Comparison of ENCODE assay signal across 8 cellular contexts in genomic region chr12:77324763-77325468, GRCh38.
A peak's percentile ranks its signal among the peaks of the same experiment; 100 is the strongest.
DNase-seq lines count a peak whose midpoint lies in the region; ATAC-seq and TF ChIP-seq lines count a peak whose summit lies in the region.

No MANE protein-coding gene starts in this region.

- H3K9me3 ChIP-seq in gastrocnemius medialis: no peaks in the 10 kb centered on the region

- H3K9me3 Mint-ChIP-seq in effector memory CD8-positive, alpha-beta T cell: peaks cover 0 to 7% of the 10 kb centered on the region in 2 donors

- intact Hi-C loops in gastrocnemius medialis (cut with DNase I; ENCODE audit: low total_unique reads): no loop called here

- no peak overlapping the region for H3K27ac Mint-ChIP-seq in effector memory CD8-positive, alpha-beta T cell

- peak overlapping the region in 1 of 2 donors; percentile 49 for H3K4me3 Mint-ChIP-seq in effector memory CD8-positive, alpha-beta T cell

- peak; percentile 96 for ATAC-seq in GM21526 (IDR thresholded peaks at IDR 0.05; ENCODE audit: low FRiP score, unreplicated experiment)
- peak; percentile 60 to 66 for ATAC-seq in gastrocnemius medialis
- ATAC-seq in effector memory CD8-positive, alpha-beta T cell (replicated peaks): no peak

- no peak for TF ChIP-seq POLR2A in gastrocnemius medialis (IDR thresholded peaks at IDR 0.05)

- peaks cover 0 to 6% of the 10 kb centered on the region in 2 donors for H3K4me1 ChIP-seq in gastrocnemius medialis

- H3K27me3 Mint-ChIP-seq in effector memory CD8-positive, alpha-beta T cell: peaks cover 45 to 53% of the 10 kb centered on the region in 2 donors

- DNase-seq in GM04504 (ENCODE audit: low read depth) (peak; percentile 35), HT-29 (ENCODE audit: low spot score) (peak; percentile 53), OCI-M1 (lab: John Stamatoyannopoulos, UW) (peak; percentile 48), T47D (ENCODE audit: low read depth in 1 of 2, low spot score in 1 of 2) (peak; percentile 84 to 85), iPS-NIHi11 (ENCODE audit: low spot score) (peak; percentile 92), gastrocnemius medialis (no peak)
- no peak for DNase-seq in effector memory CD8-positive, alpha-beta T cell

- H3K27ac ChIP-seq in gastrocnemius medialis: no peak overlapping the region

- H3K27me3 ChIP-seq in gastrocnemius medialis: peaks cover 19 to 26% (median 20%) of the 10 kb centered on the region in 3 donors

- in situ Hi-C loops in T47D (cut with HindIII; ENCODE audit: low pct_unique_long_range_greater_than_20kb, low sequenced_read_pairs) (no loop called here), gastrocnemius medialis (cut with MboI; ENCODE audit: low sequenced_read_pairs in 4 of 4) (no loop called here)

- no peaks in the 10 kb centered on the region for H3K36me3 ChIP-seq in gastrocnemius medialis

- peak overlapping the region; percentile 48 to 61 (median 54) for H3K4me3 ChIP-seq in gastrocnemius medialis

- H3K4me1 Mint-ChIP-seq in effector memory CD8-positive, alpha-beta T cell (ENCODE audit: low read depth in 2 of 2): peaks cover 3 to 5% of the 10 kb centered on the region in 2 donors

- no peaks in the 10 kb centered on the region for H3K36me3 Mint-ChIP-seq in effector memory CD8-positive, alpha-beta T cell (ENCODE audit: insufficient read depth)

- peak in 2 of 5 experiments; percentile 22 to 42 for TF ChIP-seq CTCF in gastrocnemius medialis (IDR thresholded peaks at IDR 0.05 in 4 of 5, conservative IDR thresholded peaks at IDR 0.05 in 1 of 5)

Comparison
In these comparisons a context has a peak if more than half of its experiments do, and no peak if none do; other contexts are left out.
1. DNase-seq: peak in GM04504 (single experiment), HT-29 (single experiment), OCI-M1 (single experiment), T47D (2 of 2) and iPS-NIHi11 (single experiment); none in gastrocnemius medialis (0 of 2) and effector memory CD8-positive, alpha-beta T cell (0 of 3).